Comparison of ENCODE assay signal across 2 cellular contexts in the genomic region with DNA sequence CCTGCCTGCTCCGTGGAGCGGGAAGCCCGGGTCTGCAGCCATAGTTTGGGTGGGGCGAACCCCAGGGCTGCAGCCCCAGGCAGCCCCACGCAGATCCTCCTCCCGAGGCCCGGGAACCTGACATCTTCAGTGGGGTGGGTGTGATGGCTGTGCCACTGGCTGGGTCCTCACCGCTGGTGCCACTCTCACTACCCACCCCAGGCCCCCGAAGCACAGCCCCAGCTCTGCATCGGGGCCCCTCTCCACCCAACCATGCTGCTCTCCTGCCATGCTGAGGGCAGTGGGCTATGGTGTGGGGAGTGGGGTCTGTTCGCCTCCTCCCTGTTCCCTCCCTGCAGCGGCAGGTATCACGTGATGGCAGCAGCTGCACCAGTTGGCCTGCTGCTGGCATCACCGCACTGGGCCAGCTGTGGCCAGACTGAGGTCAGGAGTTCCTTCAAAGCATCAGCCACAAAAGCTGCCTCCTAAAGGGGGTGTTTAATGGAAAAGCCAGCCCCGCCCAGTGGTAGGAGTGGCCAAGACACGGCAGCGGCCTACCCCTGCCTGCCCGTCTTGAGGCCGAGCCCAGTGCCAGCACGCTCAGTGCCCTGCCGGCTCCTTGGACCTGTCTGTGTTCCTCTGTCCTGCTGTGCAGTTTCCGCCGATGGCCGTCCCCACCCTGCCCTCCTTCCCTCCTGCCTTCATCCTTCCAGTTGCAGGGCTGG.
TF ChIP-seq lines count a peak whose summit lies in the region.

No MANE protein-coding gene starts in this region.

TF ChIP-seq in IMR-90, 13 proteins besides CTCF, POLR2A, EP300 and RAD21:
- TF ChIP-seq, protein P1, sequence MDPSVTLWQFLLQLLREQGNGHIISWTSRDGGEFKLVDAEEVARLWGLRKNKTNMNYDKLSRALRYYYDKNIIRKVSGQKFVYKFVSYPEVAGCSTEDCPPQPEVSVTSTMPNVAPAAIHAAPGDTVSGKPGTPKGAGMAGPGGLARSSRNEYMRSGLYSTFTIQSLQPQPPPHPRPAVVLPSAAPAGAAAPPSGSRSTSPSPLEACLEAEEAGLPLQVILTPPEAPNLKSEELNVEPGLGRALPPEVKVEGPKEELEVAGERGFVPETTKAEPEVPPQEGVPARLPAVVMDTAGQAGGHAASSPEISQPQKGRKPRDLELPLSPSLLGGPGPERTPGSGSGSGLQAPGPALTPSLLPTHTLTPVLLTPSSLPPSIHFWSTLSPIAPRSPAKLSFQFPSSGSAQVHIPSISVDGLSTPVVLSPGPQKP (IDR thresholded peaks at IDR 0.05; ENCODE audit: borderline replicate concordance, low read depth, low read length) = no peak
- TF ChIP-seq, protein P2, sequence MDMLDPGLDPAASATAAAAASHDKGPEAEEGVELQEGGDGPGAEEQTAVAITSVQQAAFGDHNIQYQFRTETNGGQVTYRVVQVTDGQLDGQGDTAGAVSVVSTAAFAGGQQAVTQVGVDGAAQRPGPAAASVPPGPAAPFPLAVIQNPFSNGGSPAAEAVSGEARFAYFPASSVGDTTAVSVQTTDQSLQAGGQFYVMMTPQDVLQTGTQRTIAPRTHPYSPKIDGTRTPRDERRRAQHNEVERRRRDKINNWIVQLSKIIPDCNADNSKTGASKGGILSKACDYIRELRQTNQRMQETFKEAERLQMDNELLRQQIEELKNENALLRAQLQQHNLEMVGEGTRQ (IDR thresholded peaks at IDR 0.05; ENCODE audit: low read depth, low read length) = peak; percentile 76
- TF ChIP-seq MXI1 (IDR thresholded peaks at IDR 0.05; ENCODE audit: borderline replicate concordance, low read depth, low read length) = no peak
- peak; percentile 18; the same call in 1 of the 2 replicates for TF ChIP-seq BHLHE40 (IDR thresholded peaks at IDR 0.05; ENCODE audit: low read depth, low read length)
- TF ChIP-seq FOS (IDR thresholded peaks at IDR 0.05; ENCODE audit: low read depth, low read length) = no peak

TF ChIP-seq in K562, 482 proteins besides CTCF, POLR2A, EP300 and RAD21:
- TF ChIP-seq, protein P3, sequence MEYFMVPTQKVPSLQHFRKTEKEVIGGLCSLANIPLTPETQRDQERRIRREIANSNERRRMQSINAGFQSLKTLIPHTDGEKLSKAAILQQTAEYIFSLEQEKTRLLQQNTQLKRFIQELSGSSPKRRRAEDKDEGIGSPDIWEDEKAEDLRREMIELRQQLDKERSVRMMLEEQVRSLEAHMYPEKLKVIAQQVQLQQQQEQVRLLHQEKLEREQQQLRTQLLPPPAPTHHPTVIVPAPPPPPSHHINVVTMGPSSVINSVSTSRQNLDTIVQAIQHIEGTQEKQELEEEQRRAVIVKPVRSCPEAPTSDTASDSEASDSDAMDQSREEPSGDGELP (CRISPR knock-in tag; IDR thresholded peaks at IDR 0.05; ENCODE audit: borderline replicate concordance) = peak; percentile 27; the same call in 1 of the 2 replicates
- TF ChIP-seq CEBPG (CRISPR knock-in tag; IDR thresholded peaks at IDR 0.05) = no peak
- TF ChIP-seq CEBPG (tag; conservative IDR thresholded peaks at IDR 0.05 in 1 of 2, IDR thresholded peaks at IDR 0.05 in 1 of 2) = no peak
- TF ChIP-seq, protein P4, sequence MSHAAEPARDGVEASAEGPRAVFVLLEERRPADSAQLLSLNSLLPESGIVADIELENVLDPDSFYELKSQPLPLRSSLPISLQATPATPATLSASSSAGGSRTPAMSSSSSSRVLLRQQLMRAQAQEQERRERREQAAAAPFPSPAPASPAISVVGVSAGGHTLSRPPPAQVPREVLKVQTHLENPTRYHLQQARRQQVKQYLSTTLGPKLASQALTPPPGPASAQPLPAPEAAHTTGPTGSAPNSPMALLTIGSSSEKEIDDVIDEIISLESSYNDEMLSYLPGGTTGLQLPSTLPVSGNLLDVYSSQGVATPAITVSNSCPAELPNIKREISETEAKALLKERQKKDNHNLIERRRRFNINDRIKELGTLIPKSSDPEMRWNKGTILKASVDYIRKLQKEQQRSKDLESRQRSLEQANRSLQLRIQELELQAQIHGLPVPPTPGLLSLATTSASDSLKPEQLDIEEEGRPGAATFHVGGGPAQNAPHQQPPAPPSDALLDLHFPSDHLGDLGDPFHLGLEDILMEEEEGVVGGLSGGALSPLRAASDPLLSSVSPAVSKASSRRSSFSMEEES (CRISPR knock-in tag; IDR thresholded peaks at IDR 0.05) = peak; percentile 47
- TF ChIP-seq ZNF134 (CRISPR knock-in tag; conservative IDR thresholded peaks at IDR 0.05) = no peak
- TF ChIP-seq, protein P5, sequence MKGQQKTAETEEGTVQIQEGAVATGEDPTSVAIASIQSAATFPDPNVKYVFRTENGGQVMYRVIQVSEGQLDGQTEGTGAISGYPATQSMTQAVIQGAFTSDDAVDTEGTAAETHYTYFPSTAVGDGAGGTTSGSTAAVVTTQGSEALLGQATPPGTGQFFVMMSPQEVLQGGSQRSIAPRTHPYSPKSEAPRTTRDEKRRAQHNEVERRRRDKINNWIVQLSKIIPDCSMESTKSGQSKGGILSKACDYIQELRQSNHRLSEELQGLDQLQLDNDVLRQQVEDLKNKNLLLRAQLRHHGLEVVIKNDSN (CRISPR knock-in tag; IDR thresholded peaks at IDR 0.05) = peak; percentile 73
- no peak for TF ChIP-seq GABPA (tag; conservative IDR thresholded peaks at IDR 0.05; ENCODE audit: low read depth)
- TF ChIP-seq ZFX (CRISPR knock-in tag; IDR thresholded peaks at IDR 0.05) = peak; percentile 36; the same call in 1 of the 2 replicates
